ENCODE assay signal across 29 cellular contexts in the genomic region with DNA sequence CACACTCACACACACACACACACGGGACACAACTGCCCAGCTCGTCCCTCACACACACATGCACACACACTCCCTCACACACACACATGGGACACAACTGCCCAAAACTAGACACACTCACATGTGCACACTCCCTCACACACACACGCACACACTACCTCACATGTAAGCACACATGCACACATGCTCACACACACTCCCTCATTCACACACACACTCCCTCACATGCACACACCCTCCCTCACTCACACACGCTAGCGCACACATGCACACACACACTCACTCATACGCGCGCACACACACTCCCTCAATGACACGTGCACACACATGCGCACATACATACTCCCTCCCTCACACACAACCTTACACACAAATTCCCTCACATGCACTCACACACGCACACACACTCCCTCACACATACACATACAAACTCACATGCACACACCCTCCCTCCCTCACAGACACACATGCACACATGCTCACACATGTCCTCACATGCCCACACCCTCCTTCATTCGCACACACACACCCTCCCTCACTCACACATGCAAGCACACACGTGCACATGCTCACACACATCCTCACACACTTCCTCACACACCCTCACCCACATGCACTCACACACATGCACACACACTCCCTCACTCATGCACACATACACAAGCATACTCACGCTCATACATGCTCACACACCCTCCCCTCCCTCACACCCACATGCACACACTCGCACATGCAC. TPM values are rescaled to one million over a fixed set of nuclear protein-coding genes. Genes with fewer than 3 reads are reported as not detected.
DNase-seq lines count a peak whose midpoint lies in the region; ATAC-seq, FAIRE-seq and TF ChIP-seq lines count a peak whose summit lies in the region.
"Had no signal": no experiment of that assay in that cellular context is flagged by ENCODE, and none has a peak within 500 bp of the region (broad histone marks: within the 10 kb centered on the region; RNA-seq: fewer than 3 reads in every experiment).

No MANE protein-coding gene starts in this region.

- H3K4me1 ChIP-seq in BLaER1 treated with 17β-estradiol and CSF1 and Interleukin-3, amounts not matched to agents 10 nM and 100 nM: peaks cover 53 to 67% (median 66%) of the 10 kb centered on the region in 10 experiments
- peaks cover 66% of the 10 kb centered on the region for H3K4me1 ChIP-seq in DND-41 (ENCODE audit: insufficient read depth, low read length)
- peaks cover 6 to 19% of the 10 kb centered on the region in 2 donors for H3K4me1 ChIP-seq in neuronal stem cell (ENCODE audit: control insufficient read depth in 2 of 2, insufficient read depth in 1 of 2, low read depth in 1 of 2, low read length in 2 of 2)
- H3K4me1 ChIP-seq: ascending aorta had no signal

- H3K27me3 ChIP-seq in BLaER1 treated with 17β-estradiol and CSF1 and Interleukin-3, amounts not matched to agents 10 nM and 100 nM: peaks cover 0 to 37% (median 0%) of the 10 kb centered on the region in 11 experiments; a peak in 7 of 22 replicates
- no peaks in the 10 kb centered on the region for H3K27me3 ChIP-seq in DND-41 (ENCODE audit: insufficient read depth, low read length, poor library complexity)
- no peaks in the 10 kb centered on the region for H3K27me3 ChIP-seq in bronchial epithelial cell (ENCODE audit: control insufficient read depth, insufficient read depth, low read length)
- peaks cover 0 to 8% (median 0%) of the 10 kb centered on the region in 3 experiments for H3K27me3 ChIP-seq in neuronal stem cell (ENCODE audit: control insufficient read depth in 3 of 3, insufficient read depth in 3 of 3, low read depth in 1 of 3, low read length in 3 of 3)
- no peaks in the 10 kb centered on the region for H3K27me3 ChIP-seq in brain microvascular endothelial cell (replicated peaks)
- no peaks in the 10 kb centered on the region for H3K27me3 ChIP-seq in H7 (ENCODE audit: control insufficient read depth, insufficient read depth, low read length)
- H3K27me3 ChIP-seq: ascending aorta, BE2C, SJCRH30 had no signal

- TF ChIP-seq CTCF in DND-41 (IDR thresholded peaks at IDR 0.05; ENCODE audit: borderline replicate concordance, extremely low read depth, low read length, poor library complexity, severe bottlenecking) (no peak), bronchial epithelial cell (IDR thresholded peaks at IDR 0.05; ENCODE audit: insufficient read depth, low read length, severe bottlenecking) (no peak), brain microvascular endothelial cell (IDR thresholded peaks at IDR 0.05; ENCODE audit: low read depth, low read length, missing control alignments) (no peak)

- no peak for ATAC-seq in DND-41 (ENCODE audit: insufficient read depth, low read depth)
- ATAC-seq in GM18519 (IDR thresholded peaks at IDR 0.05; ENCODE audit: low FRiP score, unreplicated experiment): no peak

- no peaks in the 10 kb centered on the region; a peak in 1 of 22 replicates for H3K9me3 ChIP-seq in BLaER1 treated with 17β-estradiol and CSF1 and Interleukin-3, amounts not matched to agents 10 nM and 100 nM (replicated peaks in 1 of 11)
- H3K9me3 ChIP-seq in DND-41 (ENCODE audit: insufficient read depth, low read length, severe bottlenecking) (no peaks in the 10 kb centered on the region), neuronal stem cell (replicated peaks in 1 of 2; ENCODE audit: control insufficient read depth in 2 of 2, insufficient read depth in 1 of 2, low read depth in 1 of 2, low read length in 2 of 2) (peaks cover 0 to 10% of the 10 kb centered on the region in 2 donors)
- H3K9me3 ChIP-seq: ascending aorta, BE2C, SJCRH30 had no signal

- peak overlapping the region; percentile 97 for H3K14ac ChIP-seq in neuronal stem cell (ENCODE audit: low read length)

- H3K23ac ChIP-seq in neuronal stem cell (ENCODE audit: low read depth, low read length, poor library complexity): peak overlapping the region; percentile 81

- H3K4me3 ChIP-seq in BLaER1 treated with 17β-estradiol and CSF1 and Interleukin-3, amounts not matched to agents 10 nM and 100 nM: no peak overlapping the region
- no peak overlapping the region for H3K4me3 ChIP-seq in DND-41 (ENCODE audit: low read depth in 1 of 2, low read length in 2 of 2)
- H3K4me3 ChIP-seq in bronchial epithelial cell (ENCODE audit: low read depth, low read length): no peak overlapping the region
- H3K4me3 ChIP-seq in neuronal stem cell (ENCODE audit: low read length in 2 of 2): peak overlapping the region in 1 of 2 donors; percentile 53
- H3K4me3 ChIP-seq in brain microvascular endothelial cell (ENCODE audit: low read depth, low read length): no peak overlapping the region
- H3K4me3 ChIP-seq in H7 (ENCODE audit: insufficient read depth, low read depth, low read length): no peak overlapping the region
- H3K4me3 ChIP-seq: ascending aorta, SJCRH30 had no signal

- in situ Hi-C loops in brain microvascular endothelial cell (cut with HindIII; ENCODE audit: low pct_ligation_motif_present, low sequenced_read_pairs): no loop called here

- peak; percentile 89 for FAIRE-seq in bronchial epithelial cell (lab: Jason Lieb, UNC)
- FAIRE-seq: RCC 7860 had no signal

- peak overlapping the region; percentile 53 for H4K91ac ChIP-seq in neuronal stem cell (ENCODE audit: low read depth, low read length, poor library complexity)

- H2BK12ac ChIP-seq in neuronal stem cell (ENCODE audit: low read length): peak overlapping the region; percentile 43

- peak overlapping the region; percentile 94 for H4K8ac ChIP-seq in neuronal stem cell (ENCODE audit: low read depth, low read length)

- no peak overlapping the region for H2BK5ac ChIP-seq in neuronal stem cell (ENCODE audit: low read length)

- no peak overlapping the region for H3K9ac ChIP-seq in BLaER1 treated with 17β-estradiol and CSF1 and Interleukin-3, amounts not matched to agents 10 nM and 100 nM
- H3K9ac ChIP-seq in DND-41 (ENCODE audit: low read depth, low read length) (no peak overlapping the region), neuronal stem cell (ENCODE audit: low read depth, low read length, poor library complexity) (peak overlapping the region; percentile 30)

- H3K4ac ChIP-seq in neuronal stem cell (ENCODE audit: low read length): peak overlapping the region; percentile 37

- H2BK120ac ChIP-seq in neuronal stem cell (ENCODE audit: low read depth, low read length): no peak overlapping the region

- 100% methylated on average over 2 of the region's 15 CpGs for WGBS in neuronal stem cell (ENCODE audit: extremely low coverage in 2 of 2, insufficient read length in 2 of 2, insufficient replicate concordance in 1 of 2), 2 donors

- no peak overlapping the region for H2AFZ ChIP-seq in DND-41 (ENCODE audit: low read depth, low read length)
- H2AFZ ChIP-seq in neuronal stem cell (ENCODE audit: low read length): no peak overlapping the region

- H3K36me3 ChIP-seq in BLaER1 treated with 17β-estradiol and CSF1 and Interleukin-3, amounts not matched to agents 10 nM and 100 nM: no peaks in the 10 kb centered on the region
- H3K36me3 ChIP-seq in DND-41 (ENCODE audit: insufficient read depth, low read length) (no peaks in the 10 kb centered on the region), bronchial epithelial cell (ENCODE audit: control insufficient read depth, insufficient read depth, low read length) (no peaks in the 10 kb centered on the region), neuronal stem cell (replicated peaks in 1 of 2; ENCODE audit: control insufficient read depth in 2 of 2, insufficient read depth in 2 of 2, low read length in 2 of 2) (peaks cover 0 to 2% of the 10 kb centered on the region in 2 donors), brain microvascular endothelial cell (replicated peaks) (no peaks in the 10 kb centered on the region), H7 (replicated peaks; ENCODE audit: control insufficient read depth, insufficient read depth, low read length) (no peaks in the 10 kb centered on the region)
- H3K36me3 ChIP-seq: ascending aorta, BE2C, SJCRH30, WERI-Rb-1 had no signal

- H3K79me2 ChIP-seq in DND-41 (ENCODE audit: insufficient read depth, low read length): no peaks in the 10 kb centered on the region

- H2BK15ac ChIP-seq in neuronal stem cell (ENCODE audit: low read length): peak overlapping the region; percentile 11

- peak overlapping the region; percentile 86 for H2AK5ac ChIP-seq in neuronal stem cell (ENCODE audit: low read depth, low read length)

- H3K27ac ChIP-seq in BLaER1 treated with 17β-estradiol and CSF1 and Interleukin-3, amounts not matched to agents 10 nM and 100 nM: no peak overlapping the region
- peak overlapping the region; percentile 76 for H3K27ac ChIP-seq in DND-41 (ENCODE audit: low read length)
- H3K27ac ChIP-seq in neuronal stem cell (replicated peaks; ENCODE audit: low read length): no peak overlapping the region
- H3K27ac ChIP-seq in brain microvascular endothelial cell: no peak overlapping the region
- H3K27ac ChIP-seq: ascending aorta, SJCRH30 had no signal

- H3K18ac ChIP-seq in neuronal stem cell (ENCODE audit: low read length): no peak overlapping the region

- DNase-seq in DND-41: no peak
- no peak for DNase-seq in bronchial epithelial cell (ENCODE audit: low read depth)
- no peak for DNase-seq in neuronal stem cell (ENCODE audit: low spot score)
- no peak for DNase-seq in brain microvascular endothelial cell
- DNase-seq in NCI-H526 treated with DMSO at 0.1 percent for 48 hours (lab: John Stamatoyannopoulos, UW): no peak
- DNase-seq in H7: no peak
- DNase-seq: ACHN; BE2C; cortex of kidney; erythroblast; GF-D8; HCEC 1CT; mesendoderm; NCI-H226; SJCRH30; stimulated activated CD4-positive, alpha-beta T cell treated with anti-CD3 and anti-CD28 coated beads, Interleukin-2, amount 100 ng/mL, for 48 hours; SW 1271; T-helper 9 cell; WERI-Rb-1 had no signal

- H3K4me2 ChIP-seq in BLaER1 treated with 17β-estradiol and CSF1 and Interleukin-3, amounts not matched to agents 10 nM and 100 nM: peak overlapping the region; percentile 75 to 93 (median 84)
- 0 out of 2 replicates have a peak overlapping the region, but pooled peaks have one; percentile 59 for H3K4me2 ChIP-seq in DND-41 (ENCODE audit: insufficient read depth, low read length)
- H3K4me2 ChIP-seq in neuronal stem cell (ENCODE audit: insufficient read depth, low read length, poor library complexity, severe bottlenecking): no peak overlapping the region

- H3K79me1 ChIP-seq in neuronal stem cell (ENCODE audit: low read depth, low read length): no peaks in the 10 kb centered on the region

- H4K20me1 ChIP-seq in BLaER1 treated with 17β-estradiol and CSF1 and Interleukin-3, amounts not matched to agents 10 nM and 100 nM: peaks cover 0 to 11% (median 0%) of the 10 kb centered on the region in 11 experiments; a peak in 4 of 22 replicates
- H4K20me1 ChIP-seq in DND-41 (ENCODE audit: insufficient read depth, low read length): peaks cover 5% of the 10 kb centered on the region; the same call in 1 of the 2 replicates

RNA-seq across cellular contexts. Expression of a gene that starts 9.0 kb away (rescaled TPM):
- total RNA-seq in bronchial epithelial cell: 1.2 and 2.6 TPM in 2 replicates
- polyA plus RNA-seq in neuronal stem cell (2013, experiment 1 of 2): 9.5 TPM
- polyA plus RNA-seq in neuronal stem cell (2013, experiment 2 of 2): 8.9 TPM
- total RNA-seq in H7 (2014; rRNA removed; shearing (Covaris generic)): 15.3 and 16.5 TPM in 2 replicates

RNA-seq across cellular contexts. Expression of a gene that starts 37.6 kb away (rescaled TPM):
- total RNA-seq in bronchial epithelial cell: not detected in 2 replicates
- polyA plus RNA-seq in neuronal stem cell (2013, experiment 1 of 2): 0.22 TPM
- 0.11 TPM for polyA plus RNA-seq in neuronal stem cell (2013, experiment 2 of 2)
- total RNA-seq in H7 (2014; rRNA removed; shearing (Covaris generic)): not detected in 2 replicates
- total RNA-seq: activated CD4-positive, alpha-beta T cell treated with anti-CD3 and anti-CD28 coated beads, Interleukin-2, amount 10 ng/mL, durations not matched to agents 7 days and 5 days; activated CD8-positive, alpha-beta memory T cell treated with anti-CD3 and anti-CD28 coated beads for 36 hours; ascending aorta; cardiac septum; left lobe of liver; LHCN-M2; right cardiac atrium had no signal
- polyA plus RNA-seq: right cardiac atrium had no signal
